ENCODE assay signal across 8 cellular contexts in the genomic region with DNA sequence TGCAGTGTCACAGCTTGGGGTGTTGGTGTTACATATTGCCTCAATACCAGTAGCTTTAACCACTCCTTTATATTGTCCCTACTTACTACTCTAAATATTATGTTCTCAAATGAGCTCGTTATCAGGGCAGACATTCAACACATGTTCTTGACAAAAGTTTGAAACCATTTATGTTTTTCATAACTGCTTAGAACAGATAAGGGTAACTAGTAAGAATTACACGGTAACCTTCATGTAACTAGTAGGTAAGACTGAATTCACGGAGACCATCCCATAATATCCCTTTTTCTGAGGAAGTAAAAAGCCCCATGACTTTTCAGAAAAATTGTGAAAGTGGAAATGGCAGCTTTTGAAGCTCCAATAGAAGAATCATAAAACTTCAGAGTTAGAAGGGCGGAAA.
"Had no signal": no experiment of that assay in that cellular context is flagged by ENCODE, and none has a peak within 500 bp of the region (broad histone marks: within the 10 kb centered on the region; RNA-seq: fewer than 3 reads in every experiment).

No MANE protein-coding gene starts in this region.

- FAIRE-seq: G401.6, GM12878, GM12891, GM12892, GM18507, GM19239 had no signal

- ATAC-seq: GM12878 had no signal

- H3K4me3 ChIP-seq: GM12878 had no signal

- DNase-seq: GDM1, GF-D8 had no signal
